ENCODE assay signal across 10 cellular contexts in genomic region chr9:34481620-34482019, GRCh38. TPM values are rescaled to one million over a fixed set of nuclear protein-coding genes. Genes with fewer than 3 reads are reported as not detected.
"Had no signal": no experiment of that assay in that cellular context is flagged by ENCODE, and none has a peak within 500 bp of the region (broad histone marks: within the 10 kb centered on the region; RNA-seq: fewer than 3 reads in every experiment).

No MANE protein-coding gene starts in this region.

RNA-seq across cellular contexts. Expression of gene DNAI1, which starts 23.0 kb away (rescaled TPM):
- total RNA-seq: activated CD4-positive, alpha-beta memory T cell treated with anti-CD3 and anti-CD28 coated beads, Interleukin-2, amount 10 ng/mL, durations not matched to agents 7 days and 5 days; activated CD4-positive, alpha-beta T cell treated with anti-CD3 and anti-CD28 coated beads, Interleukin-2, amount 10 ng/mL, durations not matched to agents 7 days and 5 days; activated CD8-positive, alpha-beta memory T cell treated with anti-CD3 and anti-CD28 coated beads, Interleukin-2, amount 10 ng/mL, durations not matched to agents 7 days and 5 days; activated CD8-positive, alpha-beta T cell treated with anti-CD3 and anti-CD28 coated beads, Interleukin-2, amount 10 ng/mL, durations not matched to agents 7 days and 5 days; activated naive CD8-positive, alpha-beta T cell treated with anti-CD3 and anti-CD28 coated beads for 36 hours; activated T-cell treated with anti-CD3 and anti-CD28 coated beads, Interleukin-2, amount 50 U/mL, for 4 hours; activated T-helper 1 cell treated with anti-CD3 and anti-CD28 coated beads, Interleukin-12 subunit alpha, Interleukin-12 subunit beta, Interleukin-2, Interleukin-4 antibody, amounts not matched to agents 30 ng/mL and 10 ng/mL and 1 ng/mL, durations not matched to agents 14 hours and 24 hours and 36 hours; activated T-helper 17 cell treated with anti-CD3 and anti-CD28 coated beads, Interleukin-2, amount 50 U/mL, for 72 hours; aorta had no signal
- polyA plus RNA-seq: aorta had no signal

RNA-seq across cellular contexts. Expression of gene ENHO, which starts 41.2 kb away (rescaled TPM):
- total RNA-seq: activated CD4-positive, alpha-beta memory T cell treated with anti-CD3 and anti-CD28 coated beads, Interleukin-2, amount 10 ng/mL, durations not matched to agents 7 days and 5 days; activated CD4-positive, alpha-beta T cell treated with anti-CD3 and anti-CD28 coated beads for 36 hours; activated CD4-positive, alpha-beta T cell treated with anti-CD3 and anti-CD28 coated beads, Interleukin-2, amount 10 ng/mL, durations not matched to agents 7 days and 5 days; activated CD8-positive, alpha-beta memory T cell treated with anti-CD3 and anti-CD28 coated beads, Interleukin-2, amount 10 ng/mL, durations not matched to agents 7 days and 5 days; activated CD8-positive, alpha-beta T cell treated with anti-CD3 and anti-CD28 coated beads, Interleukin-2, amount 10 ng/mL, durations not matched to agents 7 days and 5 days; activated T-cell treated with anti-CD3 and anti-CD28 coated beads, Interleukin-2, amount 50 U/mL, for 4 hours; activated T-helper 1 cell treated with anti-CD3 and anti-CD28 coated beads, Interleukin-12 subunit alpha, Interleukin-12 subunit beta, Interleukin-2, Interleukin-4 antibody, amounts not matched to agents 30 ng/mL and 10 ng/mL and 1 ng/mL, durations not matched to agents 14 hours and 24 hours and 36 hours; activated T-helper 17 cell treated with anti-CD3 and anti-CD28 coated beads, Interleukin-2, amount 50 U/mL, for 72 hours; aorta had no signal
- polyA plus RNA-seq: aorta had no signal
